8 cellular contexts compared by ENCODE assay signal in the genomic region with DNA sequence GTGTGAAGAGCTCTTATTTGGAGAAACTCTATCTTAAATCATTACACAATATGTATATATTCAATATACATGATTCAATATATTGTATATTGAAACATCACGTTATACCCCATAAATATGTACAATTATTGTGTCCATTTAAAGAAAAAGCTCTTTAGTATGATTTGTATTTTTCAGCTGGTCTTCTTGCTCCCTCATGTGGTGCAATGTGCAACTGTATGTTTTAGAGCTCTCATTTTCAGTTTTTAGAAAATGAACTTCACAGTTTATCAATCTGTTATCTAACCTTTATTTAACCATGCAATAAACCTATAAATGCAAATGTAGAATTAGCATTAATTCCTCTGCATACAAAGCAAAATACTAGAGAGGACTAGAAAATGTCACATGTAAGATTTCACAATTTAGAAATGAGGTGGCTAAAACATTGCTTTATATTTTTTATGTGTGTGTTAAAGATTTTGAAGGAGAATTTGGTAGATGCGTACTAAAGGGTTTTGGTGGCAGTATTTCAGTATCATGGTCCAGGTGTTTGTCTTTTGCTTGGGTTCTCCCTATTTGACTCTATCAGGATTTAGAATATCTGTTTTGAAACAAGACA.
DNase-seq lines count a peak whose midpoint lies in the region; ATAC-seq and TF ChIP-seq lines count a peak whose summit lies in the region.

No MANE protein-coding gene starts in this region.

- H3K36me3 ChIP-seq in lower lobe of right lung = no peaks in the 10 kb centered on the region
- no peaks in the 10 kb centered on the region for H3K36me3 ChIP-seq in SJCRH30

- H3K36me3 Mint-ChIP-seq in stimulated activated naive B cell treated with anti-CD40 and anti-IgM and Interleukin-4, amounts not matched to agents 10 μg/mL and 1 μg/mL and 100 μg/mL, for 72 hours = no peaks in the 10 kb centered on the region

- no peak overlapping the region for H3K4me3 Mint-ChIP-seq in stimulated activated naive B cell treated with anti-CD40 and anti-IgM and Interleukin-4, amounts not matched to agents 10 μg/mL and 1 μg/mL and 100 μg/mL, for 72 hours

- peak; percentile 67 for TF ChIP-seq CTCF in astrocyte of the cerebellum (IDR thresholded peaks at IDR 0.05; ENCODE audit: low read depth, low read length, missing control alignments)
- TF ChIP-seq CTCF in lower lobe of right lung (IDR thresholded peaks at IDR 0.05) = peak; percentile 32

- H3K4me3 ChIP-seq in astrocyte of the cerebellum (ENCODE audit: low read depth, low read length) (no peak overlapping the region), lower lobe of right lung (no peak overlapping the region), SJCRH30 (no peak overlapping the region)

- intact Hi-C loops in lower lobe of right lung (cut with DNase I) = no loop called here
- intact Hi-C loops in posterior cingulate gyrus (cut with DNase I) = loop anchor here (2.0 kb wide), 1 partner anchor 450 kb away; no protein-coding TSS in a partner anchor

- DNase-seq in DMS53 (lab: John Stamatoyannopoulos, UW) (peak; percentile 54), astrocyte of the cerebellum (ENCODE audit: low read depth) (peak; percentile 8), lower lobe of right lung (no peak), NCI-H524 treated with DMSO at 0.1 percent for 48 hours (lab: John Stamatoyannopoulos, UW) (no peak), SJCRH30 (no peak), posterior cingulate gyrus (no peak)
- DNase-seq in stimulated activated naive B cell treated with anti-CD40 and anti-IgM and Interleukin-4, amounts not matched to agents 10 μg/mL and 1 μg/mL and 100 μg/mL, for 72 hours = no peak

- H3K4me1 ChIP-seq in lower lobe of right lung = peaks cover 19% of the 10 kb centered on the region
- peaks cover 9% of the 10 kb centered on the region for H3K4me1 ChIP-seq in SJCRH30

- H3K4me1 Mint-ChIP-seq in stimulated activated naive B cell treated with anti-CD40 and anti-IgM and Interleukin-4, amounts not matched to agents 10 μg/mL and 1 μg/mL and 100 μg/mL, for 72 hours = no peaks in the 10 kb centered on the region

- H3K27ac Mint-ChIP-seq in stimulated activated naive B cell treated with anti-CD40 and anti-IgM and Interleukin-4, amounts not matched to agents 10 μg/mL and 1 μg/mL and 100 μg/mL, for 72 hours = no peak overlapping the region

- H3K9me3 ChIP-seq in lower lobe of right lung (no peaks in the 10 kb centered on the region), SJCRH30 (replicated peaks) (no peaks in the 10 kb centered on the region)

- ATAC-seq in HG03432 (IDR thresholded peaks at IDR 0.05; ENCODE audit: unreplicated experiment) (peak; percentile 36), lower lobe of right lung (no peak)
- no peak for ATAC-seq in stimulated activated naive B cell treated with anti-CD40 and anti-IgM and Interleukin-4, amounts not matched to agents 10 μg/mL and 1 μg/mL and 100 μg/mL, for 72 hours (replicated peaks)

- H3K27me3 ChIP-seq in lower lobe of right lung (ENCODE audit: low read depth) = no peaks in the 10 kb centered on the region
- H3K27me3 ChIP-seq in SJCRH30 = no peaks in the 10 kb centered on the region

- H3K27ac ChIP-seq in lower lobe of right lung (no peak overlapping the region), SJCRH30 (no peak overlapping the region)

- peaks cover 0 to 6% of the 10 kb centered on the region in 2 donors for H3K27me3 Mint-ChIP-seq in stimulated activated naive B cell treated with anti-CD40 and anti-IgM and Interleukin-4, amounts not matched to agents 10 μg/mL and 1 μg/mL and 100 μg/mL, for 72 hours

- no peaks in the 10 kb centered on the region for H3K9me3 Mint-ChIP-seq in stimulated activated naive B cell treated with anti-CD40 and anti-IgM and Interleukin-4, amounts not matched to agents 10 μg/mL and 1 μg/mL and 100 μg/mL, for 72 hours

- in situ Hi-C loops in astrocyte of the cerebellum (cut with HindIII; ENCODE audit: low sequenced_read_pairs) = no loop called here

Comparison
In these comparisons a context has a peak if more than half of its experiments do, and no peak if none do; other contexts are left out.
1. DNase-seq: peak in DMS53 (single experiment) and astrocyte of the cerebellum (single experiment); none in lower lobe of right lung (single experiment), NCI-H524 treated with DMSO at 0.1 percent for 48 hours (single experiment), SJCRH30 (0 of 2), posterior cingulate gyrus (0 of 10) and stimulated activated naive B cell treated with anti-CD40 and anti-IgM and Interleukin-4, amounts not matched to agents 10 μg/mL and 1 μg/mL and 100 μg/mL, for 72 hours (single experiment).